Comparison of ENCODE assay signal across 1 cellular context in genomic region chr5:79255786-79256557, GRCh38.
A peak's percentile ranks its signal among the peaks of the same experiment; 100 is the strongest.
TF ChIP-seq lines count a peak whose summit lies in the region.

No MANE protein-coding gene starts in this region.

TF ChIP-seq in K562, 482 proteins besides CTCF, POLR2A, EP300 and RAD21 (continued from another document):
- TF ChIP-seq PHF20 (IDR thresholded peaks at IDR 0.05; ENCODE audit: partially characterized antibody) = no peak
- 0 out of 2 replicates have a peak, but pooled peaks have one; percentile 16 for TF ChIP-seq MAFK (IDR thresholded peaks at IDR 0.05; ENCODE audit: low read length)
- peak; percentile 29; the same call in 1 of the 2 replicates for TF ChIP-seq CTBP1 (IDR thresholded peaks at IDR 0.05; ENCODE audit: borderline replicate concordance)
- TF ChIP-seq XRCC3 (IDR thresholded peaks at IDR 0.05) = no peak
- TF ChIP-seq ZBTB34 (CRISPR knock-in tag; IDR thresholded peaks at IDR 0.05) = no peak
- no peak for TF ChIP-seq HCFC1 (IDR thresholded peaks at IDR 0.05; ENCODE audit: low read depth, low read length)
- TF ChIP-seq EGR1 (conservative IDR thresholded peaks at IDR 0.05) = 0 out of 2 replicates have a peak, but pooled peaks have one; percentile 45
- TF ChIP-seq HINFP (tag; conservative IDR thresholded peaks at IDR 0.05; ENCODE audit: low read depth) = no peak
- TF ChIP-seq SNIP1 (IDR thresholded peaks at IDR 0.05; ENCODE audit: low read depth) = no peak
- 0 out of 2 replicates have a peak, but pooled peaks have one; percentile 12 for TF ChIP-seq SMC3 (conservative IDR thresholded peaks at IDR 0.05; ENCODE audit: insufficient read depth, low read depth, low read length)
- no peak for TF ChIP-seq TGIF2 (CRISPR knock-in tag; IDR thresholded peaks at IDR 0.05)
- no peak for TF ChIP-seq KDM4B (IDR thresholded peaks at IDR 0.05; ENCODE audit: borderline replicate concordance in 2 of 2, low read depth in 1 of 2)
- no peak for TF ChIP-seq ARHGAP35 (IDR thresholded peaks at IDR 0.05; ENCODE audit: partially characterized antibody)
- no peak for TF ChIP-seq MCM5 (IDR thresholded peaks at IDR 0.05; ENCODE audit: low read depth)
- TF ChIP-seq SP1 (CRISPR knock-in tag; IDR thresholded peaks at IDR 0.05) = 0 out of 2 replicates have a peak, but pooled peaks have one; percentile 24
- TF ChIP-seq ZNF316 (IDR thresholded peaks at IDR 0.05) = peak; percentile 78
- no peak for TF ChIP-seq CEBPB (tag; IDR thresholded peaks at IDR 0.05)
- TF ChIP-seq NFE2 (IDR thresholded peaks at IDR 0.05; ENCODE audit: low read depth) = peak; percentile 53
- TF ChIP-seq ZNF449 (CRISPR knock-in tag; IDR thresholded peaks at IDR 0.05) = no peak
- TF ChIP-seq USF2 (CRISPR knock-in tag; IDR thresholded peaks at IDR 0.05) = no peak
- no peak for TF ChIP-seq SUPT5H (IDR thresholded peaks at IDR 0.05)
- TF ChIP-seq CXXC5 (CRISPR knock-in tag; IDR thresholded peaks at IDR 0.05) = no peak
